ENCODE assay signal across 9 cellular contexts in the genomic region with DNA sequence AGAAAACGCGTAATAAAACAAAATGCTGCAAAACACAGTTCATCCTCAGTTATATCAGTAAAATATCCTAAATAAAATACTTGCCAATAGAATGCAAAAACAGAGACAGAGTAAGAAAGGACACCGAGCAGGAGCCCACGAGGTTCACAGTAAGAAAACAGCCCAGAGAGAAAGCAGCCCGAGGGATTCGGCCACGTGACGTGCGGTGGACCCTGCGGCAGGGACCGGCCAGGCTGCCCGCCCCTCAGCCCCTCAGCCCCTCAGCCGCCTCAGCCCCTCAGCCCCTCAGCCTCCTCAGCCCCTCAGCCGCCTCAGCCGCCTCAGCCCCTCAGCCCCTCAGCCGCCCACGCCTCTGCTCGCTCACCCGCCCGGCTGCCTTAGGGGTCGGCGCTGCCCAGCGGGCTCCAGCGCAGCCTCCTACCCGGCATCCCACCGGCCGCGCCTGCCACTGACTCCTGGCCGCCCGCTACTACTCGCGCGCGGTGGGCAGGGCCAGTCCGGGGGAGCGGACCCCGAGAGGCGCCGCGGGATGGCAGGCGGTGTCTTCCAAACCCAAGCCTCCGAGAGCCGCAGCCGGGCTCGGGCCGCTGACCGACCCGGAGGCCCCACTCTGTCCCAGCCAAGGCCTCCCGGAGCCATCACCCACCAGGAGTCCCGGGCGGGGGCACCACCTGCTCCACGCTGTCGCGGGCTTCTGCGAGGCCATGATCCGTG. TPM values are rescaled to one million over a fixed set of nuclear protein-coding genes. Genes with fewer than 3 reads are reported as not detected.
A peak's percentile ranks its signal among the peaks of the same experiment; 100 is the strongest.
DNase-seq lines count a peak whose midpoint lies in the region; TF ChIP-seq lines count a peak whose summit lies in the region.
"Not testable (repeated sequence)": the region's sequence is repeated elsewhere in the genome, so short reads cannot be mapped to it uniquely, and the experiment has no call there.
"Had no signal": no experiment of that assay in that cellular context is flagged by ENCODE, and none has a peak within 500 bp of the region (broad histone marks: within the 10 kb centered on the region; RNA-seq: fewer than 3 reads in every experiment).

No MANE protein-coding gene starts in this region.

- not testable (repeated sequence) for H3K4me3 ChIP-seq in BLaER1
- H3K4me3 ChIP-seq in HUES48 (ENCODE audit: low read depth, low read length) = peak overlapping the region; percentile 47; the same call in 1 of the 2 replicates
- H3K4me3 ChIP-seq in fibroblast of mammary gland (ENCODE audit: control insufficient read depth, low read depth, low read length) = peak overlapping the region; percentile 9
- peak overlapping the region; percentile 6 for H3K4me3 ChIP-seq in ovary
- H3K4me3 ChIP-seq in suprapubic skin = peak overlapping the region; percentile 23

- H3K4me1 Mint-ChIP-seq in activated CD4-positive, alpha-beta T cell treated with anti-CD3 and anti-CD28 coated beads, Interleukin-2, amount 10 ng/mL, durations not matched to agents 7 days and 5 days; immature natural killer cell: not testable (repeated sequence)

- not testable (repeated sequence) for H3K9me3 Mint-ChIP-seq in activated CD4-positive, alpha-beta T cell treated with anti-CD3 and anti-CD28 coated beads, Interleukin-2, amount 10 ng/mL, durations not matched to agents 7 days and 5 days; immature natural killer cell

- POLR2A ChIA-PET in activated CD4-positive, alpha-beta T cell treated with anti-CD3 and anti-CD28 coated beads, Interleukin-2, amount 10 ng/mL, durations not matched to agents 7 days and 5 days (lab: Charles Lee) = not testable (repeated sequence)

- H3K4me2 ChIP-seq in BLaER1 = peak overlapping the region; percentile 82

- TF ChIP-seq EP300 in ovary (IDR thresholded peaks at IDR 0.05); suprapubic skin (IDR thresholded peaks at IDR 0.05): not testable (repeated sequence)

- not testable (repeated sequence) for H3K36me3 ChIP-seq in BLaER1; HUES48 (ENCODE audit: control insufficient read depth, insufficient read depth, low read length); ovary; suprapubic skin

- H3K4me1 ChIP-seq in BLaER1 = peaks cover 22% of the 10 kb centered on the region
- not testable (repeated sequence) for H3K4me1 ChIP-seq in HUES48 (ENCODE audit: control insufficient read depth, insufficient read depth, low read length); ovary (ENCODE audit: insufficient read depth); suprapubic skin

- H3K27ac Mint-ChIP-seq in activated CD4-positive, alpha-beta T cell treated with anti-CD3 and anti-CD28 coated beads, Interleukin-2, amount 10 ng/mL, durations not matched to agents 7 days and 5 days = not testable (repeated sequence)
- peak overlapping the region in 1 of 6 donors; percentile 5 for H3K27ac Mint-ChIP-seq in immature natural killer cell

- WGBS in ovary, 3 donors = 7 to 12% (median 9%) methylated on average over 28 to 56 of the region's 56 CpGs
- 9% methylated on average over 15 of the region's 56 CpGs for WGBS in suprapubic skin

- H3K4me3 Mint-ChIP-seq in activated CD4-positive, alpha-beta T cell treated with anti-CD3 and anti-CD28 coated beads, Interleukin-2, amount 10 ng/mL, durations not matched to agents 7 days and 5 days = peak overlapping the region; percentile 30
- H3K4me3 Mint-ChIP-seq in immature natural killer cell = peak overlapping the region in 3 of 5 donors; percentile 43 to 56 (median 51)

- not testable (repeated sequence) for H4K20me1 ChIP-seq in BLaER1

- CTCF ChIA-PET in activated CD4-positive, alpha-beta T cell treated with anti-CD3 and anti-CD28 coated beads, Interleukin-2, amount 10 ng/mL, durations not matched to agents 7 days and 5 days (lab: Charles Lee) = not testable (repeated sequence)

- TF ChIP-seq POLR2A in ovary (IDR thresholded peaks at IDR 0.05); suprapubic skin (IDR thresholded peaks at IDR 0.05): not testable (repeated sequence)

- not testable (repeated sequence) for DNase-seq in activated CD4-positive, alpha-beta T cell treated with anti-CD3 and anti-CD28 coated beads, Interleukin-2, amount 10 ng/mL, durations not matched to agents 7 days and 5 days; fibroblast of mammary gland (ENCODE audit: low read depth); immature natural killer cell; suprapubic skin (ENCODE audit: low spot score in 2 of 2)
- DNase-seq in astrocyte of the hippocampus (ENCODE audit: low read depth, low spot score) (peak; percentile 20), ovary (peak in 2 of 5 donors; percentile 34 to 47)

- H3K9ac ChIP-seq in BLaER1; HUES48 (ENCODE audit: low read depth, low read length): not testable (repeated sequence)

- H3K27me3 Mint-ChIP-seq in activated CD4-positive, alpha-beta T cell treated with anti-CD3 and anti-CD28 coated beads, Interleukin-2, amount 10 ng/mL, durations not matched to agents 7 days and 5 days = peaks cover 21% of the 10 kb centered on the region
- H3K27me3 Mint-ChIP-seq in immature natural killer cell (ENCODE audit: low read depth in 3 of 3) = peaks cover 3 to 11% (median 8%) of the 10 kb centered on the region in 3 donors

- not testable (repeated sequence) for H3K27ac ChIP-seq in BLaER1; HUES48 (ENCODE audit: low read depth, low read length); ovary; suprapubic skin

- intact Hi-C loops in ovary (cut with DNase I) = not testable (repeated sequence)

- not testable (repeated sequence) for TF ChIP-seq CTCF in fibroblast of mammary gland (conservative IDR thresholded peaks at IDR 0.05; ENCODE audit: control insufficient read depth, insufficient read depth, low read depth, low read length); ovary (IDR thresholded peaks at IDR 0.05); suprapubic skin (IDR thresholded peaks at IDR 0.05)

- H3K36me3 Mint-ChIP-seq in activated CD4-positive, alpha-beta T cell treated with anti-CD3 and anti-CD28 coated beads, Interleukin-2, amount 10 ng/mL, durations not matched to agents 7 days and 5 days (ENCODE audit: low read depth); immature natural killer cell: not testable (repeated sequence)

- not testable (repeated sequence) for H3K27me3 ChIP-seq in BLaER1; HUES48 (ENCODE audit: control insufficient read depth, insufficient read depth, low read length); ovary
- H3K27me3 ChIP-seq in suprapubic skin = peaks cover 41% of the 10 kb centered on the region

- H3K9me3 ChIP-seq in BLaER1; HUES48 (ENCODE audit: control insufficient read depth, insufficient read depth, low read length); ovary; suprapubic skin: not testable (repeated sequence)

RNA-seq across cellular contexts. Expression of a gene that starts 9.5 kb away (rescaled TPM):
- not detected for total RNA-seq in activated CD4-positive, alpha-beta T cell treated with anti-CD3 and anti-CD28 coated beads, Interleukin-2, amount 10 ng/mL, durations not matched to agents 7 days and 5 days
- polyA plus RNA-seq in immature natural killer cell (not detected), ovary (not detected)
- total RNA-seq in ovary (not detected), suprapubic skin (not detected)
- total RNA-seq: transverse colon had no signal

RNA-seq across cellular contexts. Expression of a gene that starts 47.4 kb away (rescaled TPM):
- 1 to 10 TPM; 3.1 to 3.2 TPM for total RNA-seq in activated CD4-positive, alpha-beta T cell treated with anti-CD3 and anti-CD28 coated beads, Interleukin-2, amount 10 ng/mL, durations not matched to agents 7 days and 5 days
- polyA plus RNA-seq in immature natural killer cell = 1 to 10 TPM in 1 of 3 donors, not detected in 2; 4.3 TPM
- 10 to 100 TPM in 4 of 7 donors, 1 to 10 TPM in 3; 5.7 to 15.0 (median 10.5) TPM for total RNA-seq in ovary
- polyA plus RNA-seq in ovary = 1 to 10 TPM; 1.2 to 3.7 TPM
- 10 to 100 TPM in 1 of 4 donors, 1 to 10 TPM in 3; 4.6 to 13.4 (median 7.4) TPM for total RNA-seq in suprapubic skin
